ENCODE assay signal across 18 cellular contexts in the genomic region with DNA sequence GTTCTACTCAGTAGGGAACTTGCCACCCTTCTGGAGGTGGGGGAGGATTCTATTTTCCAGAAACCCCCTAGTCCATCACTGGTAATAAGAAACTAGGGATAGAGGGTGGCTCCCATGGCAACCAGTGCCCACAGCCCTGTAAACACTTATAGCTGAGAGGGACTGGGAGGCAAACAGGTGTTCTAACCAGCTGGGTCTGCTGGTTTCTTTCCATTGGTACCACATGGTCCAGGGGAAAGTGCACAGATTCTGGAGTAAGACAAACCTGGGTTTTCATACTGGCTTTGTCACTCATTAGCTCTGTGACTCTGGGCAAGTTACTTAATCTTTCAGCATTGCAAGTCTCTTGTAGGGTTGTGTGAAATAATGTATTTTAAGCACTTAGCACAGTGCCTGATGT. TPM values are rescaled to one million over a fixed set of nuclear protein-coding genes. Genes with fewer than 3 reads are reported as not detected.
"Had no signal": no experiment of that assay in that cellular context is flagged by ENCODE, and none has a peak within 500 bp of the region (broad histone marks: within the 10 kb centered on the region; RNA-seq: fewer than 3 reads in every experiment).

No MANE protein-coding gene starts in this region.

- DNase-seq: activated B cell treated with CpG ODN at 0.5 μM for 24 hours; activated CD4-positive, alpha-beta T cell treated with anti-CD3 and anti-CD28 coated beads for 1 hour; activated CD8-positive, alpha-beta memory T cell treated with anti-CD3 and anti-CD28 coated beads, Interleukin-2, amount 10 ng/mL, durations not matched to agents 7 days and 5 days; activated effector memory CD4-positive, alpha-beta T cell treated with Interleukin-2 at 50 U/mL for 16 hours; brain microvascular endothelial cell; NCI-H1436 treated with DMSO at 0.1 percent for 48 hours; NCI-H187; NCI-H2081; NCI-H226; SIG-M5; T-helper 17 cell; T-helper 9 cell had no signal

- H3K4me3 ChIP-seq: cardiac muscle cell had no signal

- ATAC-seq: activated CD8-positive, alpha-beta memory T cell treated with anti-CD3 and anti-CD28 coated beads, Interleukin-2, amount 10 ng/mL, durations not matched to agents 7 days and 5 days; activated naive CD8-positive, alpha-beta T cell treated with anti-CD3 and anti-CD28 coated beads, Interleukin-2, amount 50 U/mL, for 24 hours; T-helper 17 cell had no signal

- H3K27me3 ChIP-seq: brain microvascular endothelial cell, cardiac muscle cell had no signal

- H3K27ac ChIP-seq: brain microvascular endothelial cell, cardiac muscle cell had no signal

- H3K36me3 ChIP-seq: brain microvascular endothelial cell, cardiac muscle cell had no signal

RNA-seq across cellular contexts. Expression of a gene that starts 26.9 kb away (rescaled TPM):
- total RNA-seq: activated B cell treated with CpG ODN at 0.5 μM for 24 hours; activated CD4-positive, alpha-beta T cell treated with anti-CD3 and anti-CD28 coated beads, Interleukin-2, amount 10 ng/mL, durations not matched to agents 24 days and 14 days; activated CD8-positive, alpha-beta memory T cell treated with anti-CD3 and anti-CD28 coated beads, Interleukin-2, amount 10 ng/mL, durations not matched to agents 7 days and 5 days; activated naive CD4-positive, alpha-beta T cell treated with anti-CD3 and anti-CD28 coated beads, Interleukin-2, amount 50 U/mL, for 72 hours; activated T-helper 1 cell treated with anti-CD3 and anti-CD28 coated beads, Interleukin-12 subunit alpha, Interleukin-12 subunit beta, Interleukin-2, Interleukin-4 antibody, amounts not matched to agents 30 ng/mL and 10 ng/mL and 1 ng/mL, durations not matched to agents 14 hours and 24 hours and 36 hours; OCI-LY7; T-helper 17 cell had no signal
